In the genomic region with DNA sequence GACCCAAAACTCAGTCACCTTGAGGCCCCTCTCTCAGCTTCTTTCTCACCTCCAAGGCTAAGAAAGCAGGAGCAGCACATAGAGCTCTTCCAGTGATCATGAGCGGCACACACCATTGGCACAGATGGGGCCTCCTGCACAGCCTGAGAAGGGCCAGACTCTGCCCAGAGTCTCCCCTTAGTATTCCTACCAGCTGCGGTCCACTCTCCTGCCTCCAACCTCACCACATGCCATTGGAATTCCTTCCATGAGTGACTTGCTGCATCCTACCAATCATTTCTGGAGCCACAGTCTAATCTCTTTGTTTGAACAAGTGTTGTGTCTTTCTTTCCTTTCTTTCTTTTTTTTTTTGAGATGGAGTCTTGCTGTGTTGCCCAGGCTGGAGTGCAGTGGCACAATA, we compare ENCODE assay signal across 17 cellular contexts. TPM values are rescaled to one million over a fixed set of nuclear protein-coding genes. Genes with fewer than 3 reads are reported as not detected.
DNase-seq lines count a peak whose midpoint lies in the region; ATAC-seq, FAIRE-seq and TF ChIP-seq lines count a peak whose summit lies in the region.
"Had no signal": no experiment of that assay in that cellular context is flagged by ENCODE, and none has a peak within 500 bp of the region (broad histone marks: within the 10 kb centered on the region; RNA-seq: fewer than 3 reads in every experiment).

No MANE protein-coding gene starts in this region.

- no peak overlapping the region for H3K4me3 ChIP-seq in Panc1 (ENCODE audit: low read depth in 2 of 2, low read length in 2 of 2)
- H3K4me3 ChIP-seq in astrocyte (ENCODE audit: insufficient read depth, low read depth, low read length), result no peak overlapping the region
- no peak overlapping the region for H3K4me3 ChIP-seq in neutrophil (ENCODE audit: low read depth in 1 of 2, low read length in 1 of 2)
- H3K4me3 ChIP-seq in thyroid gland (replicated peaks in 1 of 3), result no peak overlapping the region
- H3K4me3 ChIP-seq in MM.1S (ENCODE audit: low read length), result no peak overlapping the region
- H3K4me3 ChIP-seq: heart left ventricle, lower lobe of right lung, psoas muscle had no signal

- no peaks in the 10 kb centered on the region for H4K20me1 ChIP-seq in astrocyte (ENCODE audit: insufficient read depth, low read length)
- H4K20me1 ChIP-seq in MM.1S (ENCODE audit: insufficient read depth, low read length), result no peaks in the 10 kb centered on the region

- no TSS peak for BruUV-seq in Panc1 (replicated peaks; lab: Mats Ljungman, UMichigan)

- H3K27ac ChIP-seq in Panc1 (ENCODE audit: low read length), result no peak overlapping the region
- H3K27ac ChIP-seq in astrocyte (ENCODE audit: low read depth, low read length), result no peak overlapping the region
- H3K27ac ChIP-seq in neutrophil, result peak overlapping the region; percentile 71
- no peak overlapping the region for H3K27ac ChIP-seq in thyroid gland
- no peak overlapping the region for H3K27ac ChIP-seq in MM.1S (ENCODE audit: low read length)
- H3K27ac ChIP-seq: heart left ventricle, lower lobe of right lung, psoas muscle had no signal

- H3K27ac Mint-ChIP-seq in astrocyte (ENCODE audit: unreplicated experiment), result no peak overlapping the region
- H3K27ac Mint-ChIP-seq: activated CD4-positive, alpha-beta memory T cell treated with anti-CD3 and anti-CD28 coated beads for 36 hours had no signal

- H3K4me1 ChIP-seq in Panc1 (ENCODE audit: control insufficient read depth, insufficient read depth, low read length) (peaks cover 6% of the 10 kb centered on the region), astrocyte (ENCODE audit: insufficient read depth, low read length) (peaks cover 31% of the 10 kb centered on the region), neutrophil (ENCODE audit: control insufficient read depth in 1 of 2, insufficient read depth in 1 of 2, low read depth in 1 of 2, low read length in 1 of 2) (peaks cover 25 to 42% of the 10 kb centered on the region in 2 experiments), thyroid gland (no peaks in the 10 kb centered on the region), MM.1S (ENCODE audit: low read length) (peaks cover 17% of the 10 kb centered on the region)
- H3K4me1 ChIP-seq: psoas muscle had no signal

- peak; percentile 32 for DNase-seq in EH (ENCODE audit: low read depth)
- DNase-seq in Panc1 (ENCODE audit: low read depth, low spot score), result no peak
- no peak for DNase-seq in astrocyte (ENCODE audit: low read depth)
- no peak for DNase-seq in thyroid gland
- DNase-seq in NOMO-1 treated with DMSO at 0.1 percent for 48 hours (lab: John Stamatoyannopoulos, UW; ENCODE audit: unreplicated experiment), result no peak
- DNase-seq in MM.1S, result no peak
- DNase-seq: activated CD4-positive, alpha-beta memory T cell treated with anti-CD3 and anti-CD28 coated beads for 36 hours; amniotic stem cell; C1 segment of cervical spinal cord; central memory CD4-positive, alpha-beta T cell; DMS 273 treated with DMSO at 0.1 percent for 48 hours; heart left ventricle; lower lobe of right lung; psoas muscle; stimulated activated CD4-positive, alpha-beta T cell treated with anti-CD3 and anti-CD28 coated beads, Interleukin-4, amount 100 ng/mL, for 4 hours had no signal

- H3K36me3 ChIP-seq in Panc1 (ENCODE audit: control insufficient read depth, insufficient read depth, low read length) (no peaks in the 10 kb centered on the region), astrocyte (ENCODE audit: insufficient read depth, low read length) (no peaks in the 10 kb centered on the region), neutrophil (no peaks in the 10 kb centered on the region), thyroid gland (no peaks in the 10 kb centered on the region), MM.1S (replicated peaks; ENCODE audit: insufficient read depth, low read length) (no peaks in the 10 kb centered on the region)
- H3K36me3 ChIP-seq: heart left ventricle had no signal

- H3K9ac ChIP-seq in astrocyte (ENCODE audit: low read length) (peak overlapping the region; percentile 22), MM.1S (ENCODE audit: low read length) (no peak overlapping the region)

- H2AFZ ChIP-seq in astrocyte (ENCODE audit: low read depth, low read length) (no peak overlapping the region), MM.1S (ENCODE audit: low read length) (no peak overlapping the region)

- no peak for TF ChIP-seq POLR2A in thyroid gland (IDR thresholded peaks at IDR 0.05)

- no peak for FAIRE-seq in astrocyte (lab: Jason Lieb, UNC)

- CTCF ChIA-PET in Panc1 (lab: Charles Lee), result no interaction called here

- TF ChIP-seq CTCF in Panc1 (IDR thresholded peaks at IDR 0.05) (no peak), astrocyte (IDR thresholded peaks at IDR 0.05; ENCODE audit: insufficient read depth, low read depth, low read length) (no peak), neutrophil (IDR thresholded peaks at IDR 0.05) (no peak), thyroid gland (IDR thresholded peaks at IDR 0.05) (no peak), MM.1S (IDR thresholded peaks at IDR 0.05; ENCODE audit: low read length) (no peak)

- peaks cover 20% of the 10 kb centered on the region for H3K27me3 Mint-ChIP-seq in astrocyte (ENCODE audit: low read depth, unreplicated experiment)

- WGBS in thyroid gland, 2 donors, result 98 to 100% methylated on average over 2 of the region's 2 CpGs

- peak; percentile 6; the same call in 1 of the 2 replicates for ATAC-seq in Panc1
- ATAC-seq: heart left ventricle, lower lobe of right lung, psoas muscle had no signal

- no peaks in the 10 kb centered on the region for H3K9me2 ChIP-seq in MM.1S (replicated peaks; ENCODE audit: insufficient read depth, low read length)

- in situ Hi-C loops in Panc1 (cut with HindIII; ENCODE audit: low pct_unique_long_range_greater_than_20kb, low sequenced_read_pairs), result no loop called here

- no peaks in the 10 kb centered on the region for H3K9me3 ChIP-seq in Panc1 (ENCODE audit: control insufficient read depth, insufficient read depth, low read depth, low read length)
- no peaks in the 10 kb centered on the region for H3K9me3 ChIP-seq in astrocyte (ENCODE audit: insufficient read depth, low read depth, low read length)
- H3K9me3 ChIP-seq in neutrophil, result no peaks in the 10 kb centered on the region
- H3K9me3 ChIP-seq in thyroid gland, result no peaks in the 10 kb centered on the region
- H3K9me3 ChIP-seq in MM.1S (replicated peaks; ENCODE audit: insufficient read depth, low read length), result no peaks in the 10 kb centered on the region
- H3K9me3 ChIP-seq: heart left ventricle, lower lobe of right lung, psoas muscle had no signal

- H3K4me3 Mint-ChIP-seq in astrocyte (ENCODE audit: unreplicated experiment), result no peak overlapping the region
- H3K4me3 Mint-ChIP-seq: activated CD4-positive, alpha-beta memory T cell treated with anti-CD3 and anti-CD28 coated beads for 36 hours had no signal

- no peaks in the 10 kb centered on the region for H3K27me3 ChIP-seq in Panc1 (ENCODE audit: control insufficient read depth, insufficient read depth, low read length)
- no peaks in the 10 kb centered on the region for H3K27me3 ChIP-seq in astrocyte (ENCODE audit: insufficient read depth, low read length)
- no peaks in the 10 kb centered on the region for H3K27me3 ChIP-seq in neutrophil
- no peaks in the 10 kb centered on the region for H3K27me3 ChIP-seq in thyroid gland
- no peaks in the 10 kb centered on the region for H3K27me3 ChIP-seq in MM.1S (replicated peaks; ENCODE audit: insufficient read depth, low read length)
- H3K27me3 ChIP-seq: heart left ventricle had no signal

- H3K79me2 ChIP-seq in astrocyte (ENCODE audit: insufficient read depth, low read length), result no peaks in the 10 kb centered on the region
- no peaks in the 10 kb centered on the region for H3K79me2 ChIP-seq in MM.1S (ENCODE audit: low read length)

- H3K4me1 Mint-ChIP-seq in astrocyte (ENCODE audit: low read depth, unreplicated experiment), result peaks cover 25% of the 10 kb centered on the region

- H3K36me3 Mint-ChIP-seq in astrocyte (ENCODE audit: low read depth, unreplicated experiment), result peaks cover 7% of the 10 kb centered on the region
- H3K36me3 Mint-ChIP-seq: activated CD4-positive, alpha-beta memory T cell treated with anti-CD3 and anti-CD28 coated beads for 36 hours; T-cell had no signal

- H3K4me2 ChIP-seq in astrocyte (ENCODE audit: low read length) (peak overlapping the region; percentile 63), MM.1S (ENCODE audit: low read depth, low read length) (no peak overlapping the region)

- POLR2A ChIA-PET in Panc1 (lab: Charles Lee), result no interaction called here

- intact Hi-C loops in Panc1 (cut with micrococcal nuclease; ENCODE audit: unreplicated experiment), result no loop called here
- intact Hi-C loops in thyroid gland (cut with DNase I), result no loop called here

- H3F3A ChIP-seq in MM.1S (ENCODE audit: insufficient read depth, low read length), result 0 out of 2 replicates have a peak, but pooled peaks cover 3% of the 10 kb centered on the region

- H3K9me3 Mint-ChIP-seq in astrocyte (ENCODE audit: unreplicated experiment), result no peaks in the 10 kb centered on the region
- H3K9me3 Mint-ChIP-seq: activated CD4-positive, alpha-beta memory T cell treated with anti-CD3 and anti-CD28 coated beads for 36 hours; T-cell had no signal

RNA-seq across cellular contexts. Expression of gene CDCP1, which starts 39.3 kb away (rescaled TPM):
- total RNA-seq in Panc1 (2021; ENCODE audit: unreplicated experiment) (47.8 TPM), astrocyte (4.2 and 6.8 TPM in 2 replicates), thyroid gland (10 to 100 TPM; 14.7 to 35.9 (median 24.2) TPM)
- 15.4 TPM for polyA plus RNA-seq in Panc1 (2012; ENCODE audit: insufficient read length)
